Comparison of ENCODE assay signal across 22 cellular contexts in the genomic region with DNA sequence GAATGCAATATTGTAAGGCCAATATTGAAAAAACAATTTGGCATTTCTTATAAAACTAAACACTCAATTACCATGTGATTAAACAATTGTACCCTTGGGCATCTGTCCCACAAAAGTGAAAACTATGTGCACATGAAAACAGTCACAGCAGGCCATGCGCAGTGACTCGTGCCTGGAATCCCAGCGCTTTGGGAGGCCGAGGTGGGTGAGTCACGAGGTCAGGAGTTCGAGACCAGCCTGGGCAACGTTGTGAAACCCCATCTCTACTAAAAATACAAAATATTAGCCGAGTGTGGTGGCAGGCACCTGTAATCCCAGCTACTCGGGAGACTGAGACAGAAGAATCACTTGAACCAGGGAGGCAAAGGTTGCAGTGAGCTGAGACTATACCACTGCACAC.
DNase-seq lines count a peak whose midpoint lies in the region; ATAC-seq, FAIRE-seq and TF ChIP-seq lines count a peak whose summit lies in the region.
"Had no signal": no experiment of that assay in that cellular context is flagged by ENCODE, and none has a peak within 500 bp of the region (broad histone marks: within the 10 kb centered on the region; RNA-seq: fewer than 3 reads in every experiment).

No MANE protein-coding gene starts in this region.

- ATAC-seq in CD4-positive, alpha-beta T cell (ENCODE audit: poor library complexity): no peak
- ATAC-seq: GM23338, HCT116 had no signal

- no peak overlapping the region for H3K4me3 ChIP-seq in kidney (ENCODE audit: low read length in 2 of 2)
- H3K4me3 ChIP-seq: BLaER1, GM23338 had no signal

- CTCF ChIA-PET in CD4-positive, alpha-beta T cell (lab: Charles Lee): no interaction called here

- POLR2A ChIA-PET in CD4-positive, alpha-beta T cell (lab: Charles Lee): no interaction called here

- no peak overlapping the region for H3K27ac Mint-ChIP-seq in CD4-positive, alpha-beta T cell
- H3K27ac Mint-ChIP-seq: B cell; CD4-positive, CD25-positive, alpha-beta regulatory T cell; CD8-positive, alpha-beta memory T cell; GM23338; H9 had no signal

- no peak for FAIRE-seq in kidney (lab: Jason Lieb, UNC)
- FAIRE-seq: A204.1, D721Med, G401.6, GM12892, GM19239 had no signal

- H3K36me3 ChIP-seq in kidney (ENCODE audit: control insufficient read depth in 1 of 2, insufficient read depth in 2 of 2, low read length in 2 of 2): no peaks in the 10 kb centered on the region
- H3K36me3 ChIP-seq: BLaER1 had no signal

- H3K4me1 Mint-ChIP-seq in CD4-positive, alpha-beta T cell (ENCODE audit: low read depth): no peaks in the 10 kb centered on the region
- H3K4me1 Mint-ChIP-seq: B cell; CD4-positive, CD25-positive, alpha-beta regulatory T cell; CD8-positive, alpha-beta memory T cell had no signal

- intact Hi-C loops in kidney (cut with DNase I): no loop called here
- intact Hi-C loops in CD4-positive, alpha-beta T cell (cut with DNase I, micrococcal nuclease): no loop called here

- H3K27ac ChIP-seq in kidney (ENCODE audit: low read depth in 2 of 2, low read length in 2 of 2): no peak overlapping the region
- H3K27ac ChIP-seq in CD4-positive, alpha-beta T cell (ENCODE audit: low read depth, low read length): no peak overlapping the region
- H3K27ac ChIP-seq: 22Rv1, BLaER1, C4-2B had no signal

- no peak for TF ChIP-seq CTCF in kidney (IDR thresholded peaks at IDR 0.05; ENCODE audit: borderline replicate concordance, extremely low read depth, insufficient read depth)
- TF ChIP-seq CTCF in CD4-positive, alpha-beta T cell (IDR thresholded peaks at IDR 0.05): no peak

- no peaks in the 10 kb centered on the region for H3K27me3 Mint-ChIP-seq in CD4-positive, alpha-beta T cell
- H3K27me3 Mint-ChIP-seq: B cell; CD4-positive, CD25-positive, alpha-beta regulatory T cell; CD8-positive, alpha-beta memory T cell had no signal

- no peaks in the 10 kb centered on the region for H3K27me3 ChIP-seq in CD4-positive, alpha-beta T cell (ENCODE audit: control insufficient read depth, insufficient read depth, low read length)
- H3K27me3 ChIP-seq: BLaER1 had no signal

- H3K4me1 ChIP-seq in kidney (ENCODE audit: control insufficient read depth in 1 of 2, insufficient read depth in 1 of 2, low read depth in 1 of 2, low read length in 2 of 2): no peaks in the 10 kb centered on the region
- H3K4me1 ChIP-seq: BLaER1 had no signal

- no peak overlapping the region for H3K9ac ChIP-seq in kidney (ENCODE audit: low read length in 2 of 2)
- H3K9ac ChIP-seq: BLaER1 had no signal

- peak; percentile 1 for DNase-seq in ELR (ENCODE audit: low read depth)
- peak; percentile 0 for DNase-seq in LHCN-M2 (ENCODE audit: low read depth)
- DNase-seq in kidney: peak; percentile 41
- DNase-seq in CD4-positive, alpha-beta T cell: no peak
- no peak for DNase-seq in NCI-H1092 (lab: John Stamatoyannopoulos, UW)
- no peak for DNase-seq in DMS79 treated with DMSO at 0.1 percent for 48 hours (lab: John Stamatoyannopoulos, UW)
- DNase-seq: CD4-positive, CD25-positive, alpha-beta regulatory T cell; CD8-positive, alpha-beta memory T cell; DMS 273 treated with DMSO at 0.1 percent for 48 hours; DMS79; H9 had no signal

- no peaks in the 10 kb centered on the region for H3K9me3 ChIP-seq in kidney (ENCODE audit: control insufficient read depth in 1 of 2, low read length in 2 of 2)
- no peaks in the 10 kb centered on the region for H3K9me3 ChIP-seq in CD4-positive, alpha-beta T cell (ENCODE audit: control insufficient read depth, low read length)
- H3K9me3 ChIP-seq: BLaER1 had no signal

- H3K4me3 Mint-ChIP-seq in CD4-positive, alpha-beta T cell: no peak overlapping the region
- H3K4me3 Mint-ChIP-seq: B cell; CD4-positive, CD25-positive, alpha-beta regulatory T cell; CD8-positive, alpha-beta memory T cell; GM23338; H9 had no signal

- no peaks in the 10 kb centered on the region for H3K36me3 Mint-ChIP-seq in CD4-positive, alpha-beta T cell (ENCODE audit: low read depth)
- H3K36me3 Mint-ChIP-seq: CD4-positive, CD25-positive, alpha-beta regulatory T cell had no signal

- H3K9me3 Mint-ChIP-seq in CD4-positive, alpha-beta T cell: peaks cover 13% of the 10 kb centered on the region

Comparison
In these comparisons a context has a peak if more than half of its experiments do, and no peak if none do; other contexts are left out.
1. DNase-seq: peak in ELR (single experiment), LHCN-M2 (single experiment) and kidney (single experiment); none in CD4-positive, alpha-beta T cell (0 of 10), NCI-H1092 (single experiment) and DMS79 treated with DMSO at 0.1 percent for 48 hours (single experiment).